ENCODE assay signal across 1 cellular context in the genomic region with DNA sequence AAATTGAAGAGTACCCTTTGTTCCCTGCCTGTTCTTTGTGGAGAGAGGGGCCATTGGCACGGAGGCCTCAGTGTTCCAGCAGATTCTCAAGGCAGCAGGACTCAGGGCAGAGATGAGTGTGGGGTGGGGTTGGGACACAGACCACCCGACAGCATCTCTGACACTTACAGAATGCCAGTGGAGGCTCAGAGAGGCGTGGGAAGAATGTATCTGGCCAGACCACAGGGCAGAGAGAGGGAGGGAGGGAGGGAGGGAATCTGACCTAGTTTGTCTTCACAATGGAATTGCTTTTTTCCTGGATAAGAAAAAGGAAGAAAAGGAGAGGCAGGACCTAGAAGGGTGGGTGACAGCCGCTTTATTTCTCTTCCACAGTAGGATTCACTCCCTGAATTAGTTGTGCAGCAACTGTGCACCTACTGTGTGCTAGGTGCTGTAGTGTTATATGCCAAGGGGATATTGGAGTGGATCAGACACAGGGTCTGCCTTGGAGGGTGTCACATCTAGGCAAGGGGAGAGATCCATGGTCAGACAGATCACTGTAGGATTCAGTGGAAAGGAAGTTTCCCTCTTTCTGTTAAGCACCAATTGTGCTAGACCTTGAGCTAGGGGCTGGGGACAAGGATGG.
TF ChIP-seq lines count a peak whose summit lies in the region.

No MANE protein-coding gene starts in this region.

TF ChIP-seq in GM23338, 12 proteins besides CTCF, POLR2A, EP300 and RAD21:
- TF ChIP-seq ZNF462 (CRISPR knock-in tag; IDR thresholded peaks at IDR 0.05) (no peak), EZH2 (IDR thresholded peaks at IDR 0.05; ENCODE audit: low read depth, unreplicated experiment) (peak; percentile 68)
